ENCODE assay signal across 8 cellular contexts in genomic region chrX:155070663-155070974, GRCh38. TPM values are rescaled to one million over a fixed set of nuclear protein-coding genes. Genes with fewer than 3 reads are reported as not detected.
DNase-seq lines count a peak whose midpoint lies in the region; ATAC-seq and TF ChIP-seq lines count a peak whose summit lies in the region.

No MANE protein-coding gene starts in this region.

- H3K27me3 Mint-ChIP-seq in GM23338 (ENCODE audit: insufficient read depth, low read depth, poor library complexity), result no peaks in the 10 kb centered on the region
- peaks cover 0 to 6% of the 10 kb centered on the region in 2 donors for H3K27me3 Mint-ChIP-seq in natural killer cell treated with Interleukin-12 subunit alpha and Interleukin-12 subunit beta and Interleukin-15 and Interleukin-18, amount 100 ng/mL, for 72 hours

- H2AFZ ChIP-seq in GM23338 (peak overlapping the region; percentile 96; the same call in 1 of the 2 replicates), MM.1S (ENCODE audit: low read length) (peak overlapping the region; percentile 69)

- H3K79me2 ChIP-seq in GM23338 (replicated peaks; ENCODE audit: insufficient read depth) (peaks cover 19% of the 10 kb centered on the region), MM.1S (ENCODE audit: low read length) (peaks cover 26% of the 10 kb centered on the region)

- no peaks in the 10 kb centered on the region for H3K9me3 ChIP-seq in ES-I3 (ENCODE audit: control insufficient read depth, insufficient read depth, low read length)
- H3K9me3 ChIP-seq in MM.1S (replicated peaks; ENCODE audit: insufficient read depth, low read length), result no peaks in the 10 kb centered on the region
- H3K9me3 ChIP-seq in effector memory CD4-positive, alpha-beta T cell (ENCODE audit: control insufficient read depth, low read length), result no peaks in the 10 kb centered on the region

- H3F3A ChIP-seq in GM23338 (replicated peaks; ENCODE audit: low read depth), result no peaks in the 10 kb centered on the region
- no peaks in the 10 kb centered on the region; the same call in 1 of the 2 replicates for H3F3A ChIP-seq in MM.1S (ENCODE audit: insufficient read depth, low read length)

- H3K4me2 ChIP-seq in GM23338 (peak overlapping the region; percentile 84), MM.1S (ENCODE audit: low read depth, low read length) (peak overlapping the region; percentile 61)

- H3K4me1 Mint-ChIP-seq in GM23338, result no peaks in the 10 kb centered on the region; the same call in 1 of the 3 replicates
- peaks cover 21 to 38% of the 10 kb centered on the region in 2 donors for H3K4me1 Mint-ChIP-seq in natural killer cell treated with Interleukin-12 subunit alpha and Interleukin-12 subunit beta and Interleukin-15 and Interleukin-18, amount 100 ng/mL, for 72 hours (ENCODE audit: low read depth in 2 of 2)

- peaks cover 20% of the 10 kb centered on the region; the same call in 2 of the 3 replicates for H3K36me3 Mint-ChIP-seq in GM23338 (ENCODE audit: low read depth)
- H3K36me3 Mint-ChIP-seq in natural killer cell treated with Interleukin-12 subunit alpha and Interleukin-12 subunit beta and Interleukin-15 and Interleukin-18, amount 100 ng/mL, for 72 hours, result peaks cover 21% of the 10 kb centered on the region

- H3K9ac ChIP-seq in ES-I3 (ENCODE audit: low read depth, low read length) (peak overlapping the region; percentile 78), MM.1S (ENCODE audit: low read length) (peak overlapping the region; percentile 62)

- H3K9me2 ChIP-seq in GM23338 (ENCODE audit: insufficient read depth), result no peaks in the 10 kb centered on the region
- no peaks in the 10 kb centered on the region for H3K9me2 ChIP-seq in MM.1S (replicated peaks; ENCODE audit: insufficient read depth, low read length)

- H3K27ac ChIP-seq in GM23338 (ENCODE audit: low read depth), result peak overlapping the region; percentile 86
- H3K27ac ChIP-seq in MM.1S (ENCODE audit: low read length), result peak overlapping the region; percentile 23; the same call in 1 of the 2 replicates
- H3K27ac ChIP-seq in effector memory CD4-positive, alpha-beta T cell (ENCODE audit: insufficient read depth, low read length, poor library complexity, severe bottlenecking), result peak overlapping the region; percentile 76

- H4K20me1 ChIP-seq in GM23338 (replicated peaks; ENCODE audit: insufficient read depth), result no peaks in the 10 kb centered on the region
- no peaks in the 10 kb centered on the region for H4K20me1 ChIP-seq in MM.1S (ENCODE audit: insufficient read depth, low read length)

- H3K27me3 ChIP-seq in GM23338 (ENCODE audit: insufficient read depth) (no peaks in the 10 kb centered on the region), MM.1S (replicated peaks; ENCODE audit: insufficient read depth, low read length) (no peaks in the 10 kb centered on the region)
- H3K27me3 ChIP-seq in effector memory CD4-positive, alpha-beta T cell (replicated peaks; ENCODE audit: control insufficient read depth, insufficient read depth, low read length, poor library complexity, severe bottlenecking), result no peaks in the 10 kb centered on the region

- DNase-seq in GM23338 (ENCODE audit: low spot score), result no peak
- DNase-seq in MM.1S, result no peak
- no peak for DNase-seq in effector memory CD4-positive, alpha-beta T cell
- peak; percentile 62 for DNase-seq in natural killer cell treated with Interleukin-12 subunit alpha and Interleukin-12 subunit beta and Interleukin-15 and Interleukin-18, amount 100 ng/mL, for 72 hours (ENCODE audit: low spot score)
- no peak for DNase-seq in ureter (ENCODE audit: low spot score)
- DNase-seq in HUDEP-2 (lab: John Stamatoyannopoulos, UW; ENCODE audit: unreplicated experiment in 76 of 76), result no peak
- DNase-seq in middle frontal gyrus (ENCODE audit: extremely low spot score, low spot score), result no peak

- H3K9me3 Mint-ChIP-seq in GM23338, result no peaks in the 10 kb centered on the region
- no peaks in the 10 kb centered on the region for H3K9me3 Mint-ChIP-seq in natural killer cell treated with Interleukin-12 subunit alpha and Interleukin-12 subunit beta and Interleukin-15 and Interleukin-18, amount 100 ng/mL, for 72 hours

- H3K4me3 Mint-ChIP-seq in GM23338, result peak overlapping the region; percentile 79
- H3K4me3 Mint-ChIP-seq in natural killer cell treated with Interleukin-12 subunit alpha and Interleukin-12 subunit beta and Interleukin-15 and Interleukin-18, amount 100 ng/mL, for 72 hours, result peak overlapping the region; percentile 87

- peak; percentile 41 for ATAC-seq in GM23338
- ATAC-seq in natural killer cell treated with Interleukin-12 subunit alpha and Interleukin-12 subunit beta and Interleukin-15 and Interleukin-18, amount 100 ng/mL, for 72 hours, result peak in 1 of 2 donors; percentile 13

- peak overlapping the region; percentile 79 for H3K4me3 ChIP-seq in GM23338
- H3K4me3 ChIP-seq in MM.1S (ENCODE audit: low read length), result peak overlapping the region; percentile 66
- H3K4me3 ChIP-seq in effector memory CD4-positive, alpha-beta T cell (ENCODE audit: insufficient read depth, low read depth, low read length, poor library complexity, severe bottlenecking), result peak overlapping the region; percentile 64

- peak overlapping the region; percentile 94 for H3K27ac Mint-ChIP-seq in GM23338
- peak overlapping the region; percentile 71 to 82 for H3K27ac Mint-ChIP-seq in natural killer cell treated with Interleukin-12 subunit alpha and Interleukin-12 subunit beta and Interleukin-15 and Interleukin-18, amount 100 ng/mL, for 72 hours

- TF ChIP-seq CTCF in GM23338 (conservative IDR thresholded peaks at IDR 0.05; ENCODE audit: low read depth in 2 of 2), result no peak
- TF ChIP-seq CTCF in MM.1S (IDR thresholded peaks at IDR 0.05; ENCODE audit: low read length), result no peak

- H3K36me3 ChIP-seq in ES-I3 (ENCODE audit: insufficient read depth, low read length) (peaks cover 2% of the 10 kb centered on the region; the same call in 1 of the 2 replicates), GM23338 (ENCODE audit: insufficient read depth) (no peaks in the 10 kb centered on the region), MM.1S (replicated peaks; ENCODE audit: insufficient read depth, low read length) (no peaks in the 10 kb centered on the region)
- H3K36me3 ChIP-seq in effector memory CD4-positive, alpha-beta T cell (ENCODE audit: control insufficient read depth, insufficient read depth, low read length), result peaks cover 4% of the 10 kb centered on the region

- H3K4me1 ChIP-seq in ES-I3 (ENCODE audit: insufficient read depth, low read length), result peaks cover 3% of the 10 kb centered on the region; the same call in 1 of the 2 replicates
- H3K4me1 ChIP-seq in GM23338 (ENCODE audit: insufficient read depth), result no peaks in the 10 kb centered on the region; the same call in 1 of the 2 replicates
- H3K4me1 ChIP-seq in MM.1S (ENCODE audit: low read length), result peaks cover 5% of the 10 kb centered on the region; the same call in 1 of the 2 replicates
- H3K4me1 ChIP-seq in effector memory CD4-positive, alpha-beta T cell (ENCODE audit: control insufficient read depth, insufficient read depth, low read length, poor library complexity, severe bottlenecking), result peaks cover 3% of the 10 kb centered on the region

TF ChIP-seq in GM23338, 12 proteins besides CTCF, POLR2A, EP300 and RAD21:
- TF ChIP-seq NANOG (IDR thresholded peaks at IDR 0.05; ENCODE audit: borderline replicate concordance), result no peak

RNA-seq across cellular contexts. Expression of gene CMC4, which starts 0.3 kb away (rescaled TPM):
- total RNA-seq in GM23338 (2014; rRNA removed; shearing (Covaris generic)), result 5.7 and 9.9 TPM in 2 replicates
- polyA plus RNA-seq in GM23338 (2016; fragmentation: Nextera tagmentation; extraction: Ambion mirVana), result 14.7 and 16.3 TPM in 2 replicates
- 1 to 10 TPM in 1 of 2 donors, not detected in 1; 1.4 TPM for total RNA-seq in natural killer cell treated with Interleukin-12 subunit alpha and Interleukin-12 subunit beta and Interleukin-15 and Interleukin-18, amount 100 ng/mL, for 72 hours
- total RNA-seq in ureter, result 9.1 TPM

RNA-seq across cellular contexts. Expression of gene MTCP1, which starts 0.3 kb away (rescaled TPM):
- total RNA-seq in GM23338 (2014; rRNA removed; shearing (Covaris generic)), result 0.83 and 6.3 TPM in 2 replicates
- polyA plus RNA-seq in GM23338 (2016; fragmentation: Nextera tagmentation; extraction: Ambion mirVana), result 17.7 and 28.3 TPM in 2 replicates
- total RNA-seq in natural killer cell treated with Interleukin-12 subunit alpha and Interleukin-12 subunit beta and Interleukin-15 and Interleukin-18, amount 100 ng/mL, for 72 hours, result 10 to 100 TPM; 12.4 to 17.4 TPM
- total RNA-seq in ureter, result 17.7 TPM

RNA-seq across cellular contexts. Expression of gene BRCC3, which starts 0.7 kb away (rescaled TPM):
- 14.1 and 18.4 TPM in 2 replicates for total RNA-seq in GM23338 (2014; rRNA removed; shearing (Covaris generic))
- 19.9 and 26.7 TPM in 2 replicates for polyA plus RNA-seq in GM23338 (2016; fragmentation: Nextera tagmentation; extraction: Ambion mirVana)
- 10 to 100 TPM; 34.5 to 36.1 TPM for total RNA-seq in natural killer cell treated with Interleukin-12 subunit alpha and Interleukin-12 subunit beta and Interleukin-15 and Interleukin-18, amount 100 ng/mL, for 72 hours
- total RNA-seq in ureter, result 23.3 TPM

RNA-seq across cellular contexts. Expression of gene FUNDC2, which starts 44.0 kb away (rescaled TPM):
- 26.3 and 28.6 TPM in 2 replicates for total RNA-seq in GM23338 (2014; rRNA removed; shearing (Covaris generic))
- polyA plus RNA-seq in GM23338 (2016; fragmentation: Nextera tagmentation; extraction: Ambion mirVana), result 51.6 and 58.5 TPM in 2 replicates
- total RNA-seq in natural killer cell treated with Interleukin-12 subunit alpha and Interleukin-12 subunit beta and Interleukin-15 and Interleukin-18, amount 100 ng/mL, for 72 hours, result 10 to 100 TPM; 47.2 to 62.5 TPM
- 78.4 TPM for total RNA-seq in ureter

RNA-seq across cellular contexts. Expression of gene F8, which starts 48.1 kb away (rescaled TPM):
- total RNA-seq in GM23338 (2014; rRNA removed; shearing (Covaris generic)), result 1.8 and 2.9 TPM in 2 replicates
- 0.63 and 0.70 TPM in 2 replicates for polyA plus RNA-seq in GM23338 (2016; fragmentation: Nextera tagmentation; extraction: Ambion mirVana)
- 1 to 10 TPM; 2.7 to 2.9 TPM for total RNA-seq in natural killer cell treated with Interleukin-12 subunit alpha and Interleukin-12 subunit beta and Interleukin-15 and Interleukin-18, amount 100 ng/mL, for 72 hours
- 28.2 TPM for total RNA-seq in ureter

Comparison
In these comparisons a context has a peak if more than half of its experiments do, and no peak if none do; other contexts are left out.
1. H3K27ac ChIP-seq: peak in every context shown above with its lines; median percentile 86 in GM23338; 76 in effector memory CD4-positive, alpha-beta T cell; 23 in MM.1S.